Comparison of ENCODE assay signal across 11 cellular contexts in the genomic region with DNA sequence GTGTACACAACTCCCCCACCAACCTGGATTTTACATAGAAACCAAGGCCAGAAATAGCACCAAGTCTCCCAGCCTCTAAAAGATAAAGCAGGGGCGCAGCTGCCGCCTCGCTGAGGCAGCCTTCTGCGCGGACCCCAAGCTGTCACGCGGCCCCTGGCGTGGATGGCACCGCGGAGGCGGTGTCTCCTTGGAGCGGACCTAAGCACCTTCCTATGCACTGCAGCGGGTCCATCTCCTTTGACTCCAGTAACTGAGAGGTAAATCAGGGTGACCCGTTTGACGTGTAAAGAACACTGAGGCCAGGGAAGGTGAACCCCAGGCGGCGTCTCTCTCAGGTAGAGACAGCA. TPM values are rescaled to one million over a fixed set of nuclear protein-coding genes. Genes with fewer than 3 reads are reported as not detected.
A peak's percentile ranks its signal among the peaks of the same experiment; 100 is the strongest.
DNase-seq lines count a peak whose midpoint lies in the region; ATAC-seq, FAIRE-seq and TF ChIP-seq lines count a peak whose summit lies in the region.
"Had no signal": no experiment of that assay in that cellular context is flagged by ENCODE, and none has a peak within 500 bp of the region (broad histone marks: within the 10 kb centered on the region; RNA-seq: fewer than 3 reads in every experiment).

No MANE protein-coding gene starts in this region.

- H3K27ac ChIP-seq in GM23338 (ENCODE audit: low read depth) (no peak overlapping the region), colonic mucosa (no peak overlapping the region), HepG2 (ENCODE audit: extremely low read length, insufficient read depth, low read length) (peak overlapping the region; percentile 86), skeletal muscle tissue (ENCODE audit: low read depth, low read length) (peak overlapping the region; percentile 70)

- H3K4me3 ChIP-seq in GM23338 (peak overlapping the region; percentile 44), colonic mucosa (peak overlapping the region; percentile 35), HepG2 (replicated peaks in 1 of 3; ENCODE audit: insufficient read depth in 1 of 3, low read depth in 2 of 3, low read length in 3 of 3) (peak overlapping the region; percentile 39 to 65 (median 43)), skeletal muscle tissue (ENCODE audit: low read length in 3 of 3) (peak overlapping the region; percentile 48 to 71 (median 61))

- peaks cover 42% of the 10 kb centered on the region for H3K4me1 Mint-ChIP-seq in GM23338
- no peaks in the 10 kb centered on the region for H3K4me1 Mint-ChIP-seq in stimulated activated naive CD8-positive, alpha-beta T cell treated with anti-CD3 and anti-CD28 coated beads, Interleukin-15, amount 100 ng/mL, for 72 hours
- H3K4me1 Mint-ChIP-seq: activated B cell treated with CpG ODN at 0.5 μM for 24 hours, naive B cell had no signal

- ATAC-seq in GM23338 (no peak; the same call in 2 of the 3 replicates), HepG2 (peak; percentile 18; the same call in 2 of the 3 replicates), HG02970 (IDR thresholded peaks at IDR 0.05; ENCODE audit: low FRiP score, unreplicated experiment) (no peak)
- no peak for ATAC-seq in stimulated activated naive CD8-positive, alpha-beta T cell treated with anti-CD3 and anti-CD28 coated beads, Interleukin-15, amount 100 ng/mL, for 72 hours

- H3K79me2 ChIP-seq in GM23338 (replicated peaks; ENCODE audit: insufficient read depth), result peaks cover 92% of the 10 kb centered on the region
- peaks cover 45% of the 10 kb centered on the region for H3K79me2 ChIP-seq in HepG2 (ENCODE audit: insufficient read depth, low read length)

- H3F3A ChIP-seq in GM23338 (replicated peaks; ENCODE audit: low read depth), result peaks cover 5% of the 10 kb centered on the region; the same call in 1 of the 2 replicates

- CTCF ChIA-PET in HepG2 (lab: Yijun Ruan, JAX; ENCODE audit: low intra/inter-chr PET ratio, low total read pairs), result no interaction called here

- no peak for TF ChIP-seq POLR2A in HepG2 (IDR thresholded peaks at IDR 0.05; ENCODE audit: insufficient read depth in 1 of 2, low read depth in 2 of 2, low read length in 2 of 2)

- no peak overlapping the region for H3K27ac Mint-ChIP-seq in GM23338
- H3K27ac Mint-ChIP-seq in stimulated activated naive CD8-positive, alpha-beta T cell treated with anti-CD3 and anti-CD28 coated beads, Interleukin-15, amount 100 ng/mL, for 72 hours, result no peak overlapping the region
- H3K27ac Mint-ChIP-seq: activated B cell treated with CpG ODN at 0.5 μM for 24 hours, naive B cell had no signal

- FAIRE-seq in HepG2 (lab: Jason Lieb, UNC), result no peak

- WGBS in HepG2 (ENCODE audit: low lambda C conversion rate), result 61% methylated on average over 17 of the region's 17 CpGs

- 0 out of 2 replicates have a peak, but pooled peaks cover 3% of the 10 kb centered on the region for H3K9me2 ChIP-seq in GM23338 (ENCODE audit: insufficient read depth)

- peak overlapping the region; percentile 75 for H3K4me2 ChIP-seq in GM23338
- H3K4me2 ChIP-seq in HepG2 (ENCODE audit: low read depth, low read length), result peak overlapping the region; percentile 85

- H3K4me3 Mint-ChIP-seq in GM23338, result peak overlapping the region; percentile 36; the same call in 1 of the 3 replicates
- H3K4me3 Mint-ChIP-seq in stimulated activated naive CD8-positive, alpha-beta T cell treated with anti-CD3 and anti-CD28 coated beads, Interleukin-15, amount 100 ng/mL, for 72 hours, result no peak overlapping the region
- H3K4me3 Mint-ChIP-seq: activated B cell treated with CpG ODN at 0.5 μM for 24 hours had no signal

- H3K36me3 ChIP-seq in GM23338 (ENCODE audit: insufficient read depth) (peaks cover 2% of the 10 kb centered on the region; the same call in 1 of the 2 replicates), colonic mucosa (no peaks in the 10 kb centered on the region), HepG2 (replicated peaks in 1 of 2; ENCODE audit: control insufficient read depth in 1 of 2, insufficient read depth in 2 of 2, low read length in 2 of 2) (peaks cover 1 to 13% of the 10 kb centered on the region in 2 experiments; a peak in 3 of 5 replicates), skeletal muscle tissue (ENCODE audit: control insufficient read depth in 3 of 3, insufficient read depth in 3 of 3, low read length in 3 of 3) (no peaks in the 10 kb centered on the region)

- intact Hi-C loops in colonic mucosa (cut with DNase I), result no loop called here
- intact Hi-C loops in HepG2 (cut with micrococcal nuclease; ENCODE audit: unreplicated experiment), result loop anchor here (2.0 to 5.0 kb wide), 2 partner anchors 16 to 81 kb away; a partner anchor contains a TSS

- H3K27me3 ChIP-seq in GM23338 (ENCODE audit: insufficient read depth) (no peaks in the 10 kb centered on the region), colonic mucosa (no peaks in the 10 kb centered on the region), HepG2 (ENCODE audit: control insufficient read depth in 1 of 2, insufficient read depth in 2 of 2, low read length in 2 of 2) (no peaks in the 10 kb centered on the region), skeletal muscle tissue (ENCODE audit: control insufficient read depth in 3 of 3, insufficient read depth in 3 of 3, low read length in 3 of 3) (no peaks in the 10 kb centered on the region)

- BruUV-seq in HepG2 (replicated peaks; lab: Mats Ljungman, UMichigan), result no TSS peak

- H3K4me1 ChIP-seq in GM23338 (ENCODE audit: insufficient read depth) (peaks cover 19% of the 10 kb centered on the region), colonic mucosa (peaks cover 9% of the 10 kb centered on the region), HepG2 (ENCODE audit: insufficient read depth, low read length) (peaks cover 54% of the 10 kb centered on the region), skeletal muscle tissue (ENCODE audit: control insufficient read depth in 3 of 3, insufficient read depth in 3 of 3, low read length in 3 of 3) (peaks cover 37 to 46% (median 42%) of the 10 kb centered on the region in 3 donors)

- H3K27me3 Mint-ChIP-seq in GM23338 (ENCODE audit: insufficient read depth, low read depth, poor library complexity), result no peaks in the 10 kb centered on the region
- H3K27me3 Mint-ChIP-seq in stimulated activated naive CD8-positive, alpha-beta T cell treated with anti-CD3 and anti-CD28 coated beads, Interleukin-15, amount 100 ng/mL, for 72 hours, result peaks cover 74% of the 10 kb centered on the region

- H3K9me3 ChIP-seq in colonic mucosa (no peaks in the 10 kb centered on the region), HepG2 (ENCODE audit: low read length) (no peaks in the 10 kb centered on the region), skeletal muscle tissue (ENCODE audit: control insufficient read depth in 3 of 3, low read length in 3 of 3) (no peaks in the 10 kb centered on the region)

- DNase-seq in GM23338 (ENCODE audit: low spot score), result no peak
- no peak for DNase-seq in colonic mucosa
- no peak for DNase-seq in HepG2 (ENCODE audit: low spot score)
- DNase-seq in NCI-H526 (lab: John Stamatoyannopoulos, UW), result no peak
- no peak for DNase-seq in stimulated activated naive CD8-positive, alpha-beta T cell treated with anti-CD3 and anti-CD28 coated beads, Interleukin-15, amount 100 ng/mL, for 72 hours
- DNase-seq in Ammon's horn (ENCODE audit: low spot score), result no peak
- DNase-seq: activated B cell treated with CpG ODN at 0.5 μM for 24 hours, naive B cell, NCI-H187 treated with DMSO at 0.1 percent for 48 hours had no signal

- peaks cover 6% of the 10 kb centered on the region for H3K36me3 Mint-ChIP-seq in GM23338 (ENCODE audit: low read depth)
- H3K36me3 Mint-ChIP-seq: naive B cell had no signal

- TF ChIP-seq EP300 in HepG2 (IDR thresholded peaks at IDR 0.05; ENCODE audit: low read depth in 2 of 2, low read length in 2 of 2), result no peak
- no peak for TF ChIP-seq EP300 in HepG2 (CRISPR knock-in tag; IDR thresholded peaks at IDR 0.05; ENCODE audit: borderline replicate concordance)

- POLR2A ChIA-PET in HepG2 (lab: Yijun Ruan, JAX), result interaction anchor here (1.3 to 1.8 kb wide), 3 partner anchors 15 to 80 kb away, joined by 3 to 24 read pairs (median 4); a partner anchor contains a TSS

- H3K9me3 Mint-ChIP-seq in GM23338, result no peaks in the 10 kb centered on the region; the same call in 2 of the 3 replicates
- no peaks in the 10 kb centered on the region for H3K9me3 Mint-ChIP-seq in stimulated activated naive CD8-positive, alpha-beta T cell treated with anti-CD3 and anti-CD28 coated beads, Interleukin-15, amount 100 ng/mL, for 72 hours
- H3K9me3 Mint-ChIP-seq: activated B cell treated with CpG ODN at 0.5 μM for 24 hours had no signal

- TF ChIP-seq RAD21 in HepG2 (CRISPR knock-in tag; IDR thresholded peaks at IDR 0.05), result no peak

- H3K9ac ChIP-seq in colonic mucosa (ENCODE audit: low read depth in 2 of 2, low read length in 2 of 2) (peak overlapping the region in 1 of 2 donors; percentile 35), HepG2 (ENCODE audit: insufficient read depth, low read depth, low read length) (peak overlapping the region; percentile 76), skeletal muscle tissue (ENCODE audit: low read depth in 1 of 3, low read length in 3 of 3) (peak overlapping the region; percentile 68 to 79 (median 69))

- H4K20me1 ChIP-seq in GM23338 (replicated peaks; ENCODE audit: insufficient read depth) (peaks cover 75% of the 10 kb centered on the region), HepG2 (ENCODE audit: insufficient read depth, low read length) (no peaks in the 10 kb centered on the region)

- TF ChIP-seq CTCF in GM23338 (conservative IDR thresholded peaks at IDR 0.05; ENCODE audit: low read depth in 2 of 2) (no peak), colonic mucosa (IDR thresholded peaks at IDR 0.05) (no peak), HepG2 (CRISPR knock-in tag; IDR thresholded peaks at IDR 0.05) (no peak)

- 0 out of 2 replicates have a peak overlapping the region, but pooled peaks have one; percentile 54 for H2AFZ ChIP-seq in GM23338
- no peak overlapping the region for H2AFZ ChIP-seq in HepG2 (ENCODE audit: low read length)

- in situ Hi-C loops in HepG2 (cut with HindIII; ENCODE audit: extremely low pct_ligation_motif_present, low pct_unique_long_range_greater_than_20kb), result no loop called here

RNA-seq across cellular contexts. Expression of a gene that starts 17.0 kb away (rescaled TPM):
- 30.4 and 32.0 TPM in 2 replicates for total RNA-seq in GM23338 (2014; rRNA removed; shearing (Covaris generic))
- polyA plus RNA-seq in GM23338 (2016; fragmentation: Nextera tagmentation; extraction: Ambion mirVana) (5.2 and 5.4 TPM in 2 replicates), HepG2 (2011; rRNA removed) (2.3 and 2.5 TPM in 2 replicates)
- total RNA-seq in colonic mucosa (1 to 10 TPM; 2.1 to 3.2 TPM), HepG2 (2016; rRNA removed; fragmentation: Illumina TruSeq; extraction: Trizol) (7.1 and 7.3 TPM in 2 replicates), skeletal muscle tissue (13.6 TPM)
- 0.62 and 0.71 TPM in 2 replicates for total RNA-seq in HepG2 (2016; cell fraction: cytosol; rRNA removed; fragmentation: Illumina TruSeq; extraction: Trizol; ENCODE audit: low read depth)
- total RNA-seq in HepG2 (2016; cell fraction: insoluble cytoplasmic fraction; rRNA removed; fragmentation: Illumina TruSeq; extraction: Trizol), result 6.7 and 7.7 TPM in 2 replicates
- 2.9 and 3.1 TPM in 2 replicates for total RNA-seq in HepG2 (2016; cell fraction: membrane; rRNA removed; fragmentation: Illumina TruSeq; extraction: Trizol)
- 6.0 and 6.7 TPM in 2 replicates for total RNA-seq in HepG2 (2016; cell fraction: nucleus; rRNA removed; fragmentation: Illumina TruSeq; extraction: Trizol)
- polyA plus RNA-seq in HepG2 (2011; cell fraction: cytosol; rRNA removed), result 1.6 and 1.9 TPM in 2 replicates
- 4.2 and 4.6 TPM in 2 replicates for polyA plus RNA-seq in HepG2 (2011; cell fraction: nucleus; rRNA removed)
- 3.8 and 4.2 TPM in 2 replicates for polyA plus RNA-seq in HepG2 (2012)
- polyA plus RNA-seq in HepG2 (2016; cell fraction: cytosol; fragmentation: Illumina TruSeq; extraction: Trizol; ENCODE audit: low read depth), result 0.28 and 0.36 TPM in 2 replicates
- 6.6 and 6.9 TPM in 2 replicates for polyA plus RNA-seq in HepG2 (2016; cell fraction: insoluble cytoplasmic fraction; fragmentation: Illumina TruSeq; extraction: Trizol; ENCODE audit: low read depth)
- 1.2 and 1.4 TPM in 2 replicates for polyA plus RNA-seq in HepG2 (2016; cell fraction: membrane; fragmentation: Illumina TruSeq; extraction: Trizol; ENCODE audit: low read depth)
- 8.0 and 9.2 TPM in 2 replicates for polyA plus RNA-seq in HepG2 (2016; cell fraction: nucleus; fragmentation: Illumina TruSeq; extraction: Trizol; ENCODE audit: insufficient read depth, low read depth)
- polyA minus RNA-seq in HepG2 (2011; rRNA and poly(A)+ RNA removed; ENCODE audit: low replicate concordance), result 2.2 and 6.9 TPM in 2 replicates
- 5.0 and 5.1 TPM in 2 replicates for polyA minus RNA-seq in HepG2 (2011; cell fraction: cytosol; rRNA and poly(A)+ RNA removed)
- polyA minus RNA-seq in HepG2 (2011; cell fraction: nucleus; rRNA and poly(A)+ RNA removed), result 13.9 and 14.8 TPM in 2 replicates

Comparison
In these comparisons a context has a peak if more than half of its experiments do, and no peak if none do; other contexts are left out.
1. H3K27ac ChIP-seq: peak in HepG2 (single experiment) and skeletal muscle tissue (single experiment); none in GM23338 (single experiment) and colonic mucosa (single experiment).
2. Peak in every context shown above with its lines, with median percentiles within 50 percentile points of each other: H3K4me3 ChIP-seq.